In genomic region chr18:74328196-74328595, GRCh38 we compare ENCODE assay signal across 25 cellular contexts. TPM values are rescaled to one million over a fixed set of nuclear protein-coding genes. Genes with fewer than 3 reads are reported as not detected.
DNase-seq lines count a peak whose midpoint lies in the region; ATAC-seq and TF ChIP-seq lines count a peak whose summit lies in the region.
"Had no signal": no experiment of that assay in that cellular context is flagged by ENCODE, and none has a peak within 500 bp of the region (broad histone marks: within the 10 kb centered on the region; RNA-seq: fewer than 3 reads in every experiment).

No MANE protein-coding gene starts in this region.

- no peaks in the 10 kb centered on the region for H3K36me3 ChIP-seq in gastroesophageal sphincter

- H3K27ac ChIP-seq in gastroesophageal sphincter, result no peak overlapping the region
- H3K27ac ChIP-seq: C4-2B, KMS-11 had no signal

- DNase-seq in LHCN-M2 (ENCODE audit: low read depth) (peak; percentile 24), cardiac fibroblast (ENCODE audit: low read depth in 2 of 2) (peak; percentile 12 to 38), fibroblast of the conjunctiva (ENCODE audit: low read depth) (peak; percentile 32), DMS 273 (lab: John Stamatoyannopoulos, UW; ENCODE audit: unreplicated experiment) (no peak), T1000 (lab: John Stamatoyannopoulos, UW) (no peak)
- DNase-seq in activated CD4-positive, alpha-beta memory T cell treated with anti-CD3 and anti-CD28 coated beads for 36 hours, result no peak
- DNase-seq: ACHN; AML-193; Calu3; CD8-positive, alpha-beta memory T cell; DMS53; IMR-90; NCI-H1436; NCI-H187 treated with DMSO at 0.1 percent for 48 hours; NCI-H2107; NCI-H446 treated with DMSO at 0.1 percent for 48 hours; NCI-H526 treated with DMSO at 0.1 percent for 48 hours; OCI-M1; Right ventricle myocardium superior had no signal

- H3K27ac Mint-ChIP-seq in activated CD4-positive, alpha-beta memory T cell treated with anti-CD3 and anti-CD28 coated beads for 36 hours, result no peak overlapping the region
- H3K27ac Mint-ChIP-seq: CD8-positive, alpha-beta memory T cell had no signal

- no peaks in the 10 kb centered on the region for H3K36me3 Mint-ChIP-seq in activated CD4-positive, alpha-beta memory T cell treated with anti-CD3 and anti-CD28 coated beads for 36 hours
- H3K36me3 Mint-ChIP-seq: CD8-positive, alpha-beta memory T cell had no signal

- H3K4me1 ChIP-seq in gastroesophageal sphincter, result no peaks in the 10 kb centered on the region

- H3K27me3 ChIP-seq in gastroesophageal sphincter, result peaks cover 4% of the 10 kb centered on the region

- intact Hi-C loops in activated CD4-positive, alpha-beta memory T cell treated with anti-CD3 and anti-CD28 coated beads for 36 hours (cut with micrococcal nuclease), result no loop called here

- no peak for TF ChIP-seq EP300 in gastroesophageal sphincter (IDR thresholded peaks at IDR 0.05)

- H3K9me3 Mint-ChIP-seq in activated CD4-positive, alpha-beta memory T cell treated with anti-CD3 and anti-CD28 coated beads for 36 hours, result peaks cover under 1% of the 10 kb centered on the region
- H3K9me3 Mint-ChIP-seq: CD8-positive, alpha-beta memory T cell had no signal

- no peak for ATAC-seq in gastroesophageal sphincter

- H3K4me3 Mint-ChIP-seq in activated CD4-positive, alpha-beta memory T cell treated with anti-CD3 and anti-CD28 coated beads for 36 hours, result no peak overlapping the region
- H3K4me3 Mint-ChIP-seq: CD8-positive, alpha-beta memory T cell had no signal

- POLR2A ChIA-PET in activated CD4-positive, alpha-beta memory T cell treated with anti-CD3 and anti-CD28 coated beads for 36 hours (lab: Charles Lee), result no interaction called here

- no peaks in the 10 kb centered on the region for H3K4me1 Mint-ChIP-seq in activated CD4-positive, alpha-beta memory T cell treated with anti-CD3 and anti-CD28 coated beads for 36 hours (ENCODE audit: low read depth)
- H3K4me1 Mint-ChIP-seq: CD8-positive, alpha-beta memory T cell had no signal

- H3K4me3 ChIP-seq in cardiac fibroblast (replicated peaks in 1 of 2; ENCODE audit: low read depth in 2 of 2, low read length in 2 of 2) (no peak overlapping the region), gastroesophageal sphincter (no peak overlapping the region)

- 81 to 93% methylated on average over 2 of the region's 2 CpGs for WGBS in gastroesophageal sphincter (ENCODE audit: low coverage in 1 of 2), 2 donors

- TF ChIP-seq POLR2A in gastroesophageal sphincter (IDR thresholded peaks at IDR 0.05), result no peak

- H3K9me3 ChIP-seq in gastroesophageal sphincter, result no peaks in the 10 kb centered on the region

- CTCF ChIA-PET in activated CD4-positive, alpha-beta memory T cell treated with anti-CD3 and anti-CD28 coated beads for 36 hours (lab: Charles Lee), result no interaction called here

- peaks cover 11% of the 10 kb centered on the region for H3K27me3 Mint-ChIP-seq in activated CD4-positive, alpha-beta memory T cell treated with anti-CD3 and anti-CD28 coated beads for 36 hours

- TF ChIP-seq CTCF in cardiac fibroblast (IDR thresholded peaks at IDR 0.05; ENCODE audit: low read depth, low read length), result no peak
- TF ChIP-seq CTCF in gastroesophageal sphincter (IDR thresholded peaks at IDR 0.05), result no peak

RNA-seq across cellular contexts. Expression of gene C18orf63, which starts 12.6 kb away (rescaled TPM):
- total RNA-seq in LHCN-M2 (2014; rRNA removed) (not detected in 2 replicates), gastroesophageal sphincter (not detected)
- polyA plus RNA-seq in LHCN-M2 (2012), result not detected
- total RNA-seq in activated CD4-positive, alpha-beta memory T cell treated with anti-CD3 and anti-CD28 coated beads for 36 hours, result not detected
- total RNA-seq: Calu3; CD8-positive, alpha-beta memory T cell; H4; IMR-90; M059J; Right ventricle myocardium superior; SK-MEL-5 had no signal
- polyA plus RNA-seq: CD8-positive, alpha-beta memory T cell; IMR-90 had no signal

RNA-seq across cellular contexts. Expression of gene CYB5A, which starts 36.4 kb away (rescaled TPM):
- total RNA-seq in LHCN-M2 (2014; rRNA removed) (48.4 and 60.4 TPM in 2 replicates), gastroesophageal sphincter (100 to 1,000 TPM in 1 of 4 donors, 10 to 100 TPM in 3; 53.8 to 118 (median 75.2) TPM)
- 104 TPM for polyA plus RNA-seq in LHCN-M2 (2012)
- total RNA-seq in activated CD4-positive, alpha-beta memory T cell treated with anti-CD3 and anti-CD28 coated beads for 36 hours, result 10 to 100 TPM; 64.4 to 65.2 TPM

Comparison
In these comparisons a context has a peak if more than half of its experiments do, and no peak if none do; other contexts are left out.
1. DNase-seq: peak in LHCN-M2 (single experiment), cardiac fibroblast (2 of 2) and fibroblast of the conjunctiva (single experiment); none in DMS 273 (single experiment), activated CD4-positive, alpha-beta memory T cell treated with anti-CD3 and anti-CD28 coated beads for 36 hours (single experiment) and T1000 (single experiment).